ENCODE assay signal across 12 cellular contexts in the genomic region with DNA sequence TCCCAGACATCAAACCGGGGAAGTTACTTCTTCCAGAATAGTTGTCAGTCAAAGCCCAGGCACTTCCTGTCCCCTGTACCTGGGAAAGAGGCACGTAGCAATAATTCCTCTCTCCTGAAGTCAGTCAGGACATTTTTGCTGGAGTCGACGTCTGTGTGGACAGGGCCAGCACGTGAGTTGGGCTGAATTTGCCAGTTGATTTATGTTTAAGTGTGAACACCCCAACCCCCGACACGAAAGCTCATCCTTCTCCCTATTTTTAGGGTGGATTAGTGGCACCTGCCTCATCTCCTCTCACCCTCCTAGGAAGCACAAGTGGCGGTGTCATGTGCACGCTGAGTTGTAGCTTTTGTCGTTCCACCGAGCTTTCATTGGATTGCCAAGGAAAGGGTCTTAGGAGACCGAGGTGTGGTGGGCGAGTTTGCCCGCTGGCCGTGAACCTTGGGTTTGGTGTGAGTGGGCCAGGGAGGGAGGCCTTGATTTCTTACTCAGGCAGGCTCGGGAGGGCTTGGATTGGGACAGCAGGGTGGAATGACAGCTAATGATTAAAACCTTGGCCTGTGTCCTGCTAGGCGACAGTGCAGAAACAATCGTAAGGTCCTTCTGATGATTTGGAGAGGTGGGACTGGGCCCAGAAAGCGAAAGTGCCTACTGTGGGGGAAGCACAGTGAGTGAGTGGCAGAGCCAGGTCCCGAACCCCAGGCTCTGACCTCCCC.
DNase-seq lines count a peak whose midpoint lies in the region; ATAC-seq and TF ChIP-seq lines count a peak whose summit lies in the region.
"Had no signal": no experiment of that assay in that cellular context is flagged by ENCODE, and none has a peak within 500 bp of the region (broad histone marks: within the 10 kb centered on the region; RNA-seq: fewer than 3 reads in every experiment).

No MANE protein-coding gene starts in this region.

- H3K36me3 ChIP-seq in HEK293 (ENCODE audit: control insufficient read depth in 2 of 2, insufficient read depth in 1 of 2, low read length in 2 of 2) (peaks cover 0 to 5% of the 10 kb centered on the region in 2 experiments; a peak in 1 of 3 replicates), kidney epithelial cell (ENCODE audit: control insufficient read depth, insufficient read depth, low read length) (no peaks in the 10 kb centered on the region), gastrocnemius medialis (peaks cover 0 to 13% of the 10 kb centered on the region in 2 donors)

- ATAC-seq in gastrocnemius medialis (peak; percentile 62 to 69), GM21526 (IDR thresholded peaks at IDR 0.05; ENCODE audit: low FRiP score, unreplicated experiment) (no peak), HG02759 (IDR thresholded peaks at IDR 0.05; ENCODE audit: unreplicated experiment) (no peak), GM19467 (IDR thresholded peaks at IDR 0.05; ENCODE audit: unreplicated experiment) (no peak)

- CTCF ChIA-PET in HEK293 (lab: Yijun Ruan, JAX) = interaction anchor here (0.6 to 2.7 kb wide), 8 partner anchors 10 to 346 kb away, joined by 3 to 12 read pairs (median 4); no protein-coding TSS in a partner anchor

- no peaks in the 10 kb centered on the region for H3K27me3 ChIP-seq in kidney epithelial cell (ENCODE audit: control insufficient read depth, insufficient read depth, low read length)
- H3K27me3 ChIP-seq in gastrocnemius medialis = no peaks in the 10 kb centered on the region

- intact Hi-C loops in gastrocnemius medialis (cut with DNase I; ENCODE audit: low total_unique reads) = loop anchor here (1.0 to 10.0 kb wide), 2 partner anchors 49 to 632 kb away; partner anchors contain the start of gene MYO18B

- DNase-seq in kidney epithelial cell (ENCODE audit: low read depth) (no peak), gastrocnemius medialis (peak; percentile 81 to 91), NCI-H1436 treated with DMSO at 0.1 percent for 48 hours (lab: John Stamatoyannopoulos, UW) (no peak)
- DNase-seq: Karpas-422; NCI-H82; stimulated activated CD4-positive, alpha-beta T cell treated with anti-CD3 and anti-CD28 coated beads, Interleukin-2, amount 100 ng/mL, for 48 hours; T-helper 1 cell had no signal

- H3K9me3 ChIP-seq in HEK293 (ENCODE audit: control insufficient read depth, insufficient read depth, low read depth, low read length) = no peaks in the 10 kb centered on the region
- no peaks in the 10 kb centered on the region for H3K9me3 ChIP-seq in gastrocnemius medialis

- TF ChIP-seq CTCF in HEK293 (tag by site-specific recombination; IDR thresholded peaks at IDR 0.05) = no peak
- no peak for TF ChIP-seq CTCF in kidney epithelial cell (IDR thresholded peaks at IDR 0.05; ENCODE audit: insufficient read depth, low read length, poor library complexity, severe bottlenecking)
- TF ChIP-seq CTCF in gastrocnemius medialis (IDR thresholded peaks at IDR 0.05 in 4 of 5, conservative IDR thresholded peaks at IDR 0.05 in 1 of 5) = no peak

- peak overlapping the region; percentile 74; the same call in 1 of the 2 replicates for H3K4me3 ChIP-seq in HEK293 (ENCODE audit: low read depth, low read length)
- H3K4me3 ChIP-seq in kidney epithelial cell (ENCODE audit: low read depth, low read length) = peak overlapping the region; percentile 49
- H3K4me3 ChIP-seq in gastrocnemius medialis = peak overlapping the region; percentile 71 to 80 (median 79)

- H3K27ac ChIP-seq in HEK293 (ENCODE audit: extremely low read depth, low read depth, low read length) (no peak overlapping the region), angular gyrus (ENCODE audit: low read depth, low read length) (peak overlapping the region; percentile 70), gastrocnemius medialis (peak overlapping the region; percentile 85 to 99 (median 95))

- in situ Hi-C loops in gastrocnemius medialis (cut with MboI; ENCODE audit: low sequenced_read_pairs in 4 of 4) = loop anchor here in 1 of 4 donors (10.0 kb wide), 1 partner anchor 52 kb away; no protein-coding TSS in a partner anchor

- TF ChIP-seq POLR2A in gastrocnemius medialis (IDR thresholded peaks at IDR 0.05) = peak; percentile 41 to 55

- POLR2A ChIA-PET in HEK293 (lab: Yijun Ruan, JAX) = no interaction called here

- H3K4me1 ChIP-seq in HEK293 (ENCODE audit: control insufficient read depth, insufficient read depth, low read length) (peaks cover 4% of the 10 kb centered on the region; the same call in 1 of the 2 replicates), gastrocnemius medialis (peaks cover 26 to 31% of the 10 kb centered on the region in 2 donors)

TF ChIP-seq in HEK293, 187 proteins besides CTCF, POLR2A, EP300 and RAD21:
- 0 out of 2 replicates have a peak, but pooled peaks have one; percentile 27 for TF ChIP-seq ZNF18 (tag by site-specific recombination; IDR thresholded peaks at IDR 0.05)
- no peak for TF ChIP-seq SP3 (tag by site-specific recombination; IDR thresholded peaks at IDR 0.05)
- TF ChIP-seq ZIC2 (tag by site-specific recombination; IDR thresholded peaks at IDR 0.05) = no peak
TF ChIP-seq in HEK293: peak in this region for 1.

Comparison
In these comparisons a context has a peak if more than half of its experiments do, and no peak if none do; other contexts are left out.
1. DNase-seq: peak in gastrocnemius medialis (2 of 2); none in kidney epithelial cell (single experiment) and NCI-H1436 treated with DMSO at 0.1 percent for 48 hours (single experiment).
2. ATAC-seq: peak in gastrocnemius medialis (2 of 2); none in GM21526 (single experiment), HG02759 (single experiment) and GM19467 (single experiment).
3. Peak in every context shown above with its lines, with median percentiles within 50 percentile points of each other: H3K4me3 ChIP-seq.